17 cellular contexts compared by ENCODE assay signal in the genomic region with DNA sequence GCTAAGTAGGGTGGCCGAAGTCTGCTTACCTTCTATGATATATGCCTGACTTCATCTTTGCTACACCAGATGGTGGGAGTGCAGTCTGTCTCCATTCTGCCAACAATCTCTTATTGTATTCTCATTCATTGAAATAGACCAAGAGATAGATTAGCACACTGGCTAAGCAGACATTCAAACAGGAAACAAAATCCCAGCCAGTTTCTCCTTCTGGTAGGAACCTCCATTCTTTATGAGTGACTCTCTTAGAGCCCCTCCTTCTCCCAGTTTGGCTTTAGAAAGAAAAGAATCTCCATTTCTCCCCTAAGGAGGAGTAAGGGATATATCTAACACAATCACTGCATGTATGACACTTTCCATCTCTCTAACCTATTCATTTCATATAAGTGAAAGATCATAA.
DNase-seq lines count a peak whose midpoint lies in the region; TF ChIP-seq lines count a peak whose summit lies in the region.
"Had no signal": no experiment of that assay in that cellular context is flagged by ENCODE, and none has a peak within 500 bp of the region (broad histone marks: within the 10 kb centered on the region; RNA-seq: fewer than 3 reads in every experiment).

No MANE protein-coding gene starts in this region.

- no peaks in the 10 kb centered on the region for H3K9me3 ChIP-seq in osteoblast (ENCODE audit: low read depth, low read length)
- H3K9me3 ChIP-seq in adrenal gland (replicated peaks in 1 of 3): no peaks in the 10 kb centered on the region
- H3K9me3 ChIP-seq: left lung had no signal

- no peaks in the 10 kb centered on the region for H3K79me2 ChIP-seq in osteoblast (ENCODE audit: insufficient read depth, low read length)

- peaks cover 19% of the 10 kb centered on the region for H3K4me1 ChIP-seq in osteoblast (ENCODE audit: insufficient read depth, low read length)
- no peaks in the 10 kb centered on the region for H3K4me1 ChIP-seq in adrenal gland (replicated peaks in 1 of 2)
- H3K4me1 ChIP-seq: left lung had no signal

- TF ChIP-seq CTCF in astrocyte of the spinal cord (IDR thresholded peaks at IDR 0.05; ENCODE audit: low read depth, low read length): no peak
- no peak for TF ChIP-seq CTCF in osteoblast (IDR thresholded peaks at IDR 0.05; ENCODE audit: extremely low read depth, low read depth, low read length)
- no peak for TF ChIP-seq CTCF in adrenal gland (IDR thresholded peaks at IDR 0.05)

- DNase-seq in activated CD4-positive, alpha-beta memory T cell treated with anti-CD3 and anti-CD28 coated beads for 36 hours: no peak
- DNase-seq in activated CD4-positive, alpha-beta memory T cell treated with anti-CD3 and anti-CD28 coated beads, Interleukin-2, amount 10 ng/mL, durations not matched to agents 7 days and 5 days: no peak
- DNase-seq in M059J (ENCODE audit: low read depth) (peak; percentile 38), astrocyte of the spinal cord (ENCODE audit: low read depth, low spot score) (peak; percentile 38), osteoblast (ENCODE audit: insufficient read length, low spot score, missing footprints) (no peak), adrenal gland (no peak), NCI-H524 (lab: John Stamatoyannopoulos, UW) (no peak), LoVo (ENCODE audit: low spot score) (no peak)
- DNase-seq: activated CD4-positive, alpha-beta T cell treated with anti-CD3 and anti-CD28 coated beads, Interleukin-2, amount 50 U/mL, for 48 hours; activated gamma-delta T cell; effector memory CD8-positive, alpha-beta T cell; Karpas-422; left lung; NCI-H146 had no signal

- H3K4me3 ChIP-seq in astrocyte of the spinal cord (ENCODE audit: low read depth, low read length) (no peak overlapping the region), osteoblast (ENCODE audit: insufficient read depth, low read length) (no peak overlapping the region), adrenal gland (no peak overlapping the region)
- H3K4me3 ChIP-seq: left lung, SK-N-MC had no signal

- peak overlapping the region; percentile 54 for H3K4me2 ChIP-seq in osteoblast (ENCODE audit: insufficient read depth, low read length)

- H3K27ac ChIP-seq in osteoblast (ENCODE audit: low read depth, low read length) (peak overlapping the region; percentile 62), adrenal gland (no peak overlapping the region)
- H3K27ac ChIP-seq: left lung, SK-N-MC had no signal

- H2AFZ ChIP-seq in osteoblast (ENCODE audit: low read length): peak overlapping the region; percentile 64

- H3K27me3 ChIP-seq in osteoblast (ENCODE audit: insufficient read depth, low read length) (no peaks in the 10 kb centered on the region), adrenal gland (no peaks in the 10 kb centered on the region)
- H3K27me3 ChIP-seq: left lung had no signal

- no peaks in the 10 kb centered on the region for H4K20me1 ChIP-seq in osteoblast (ENCODE audit: insufficient read depth, low read length)

- peak overlapping the region; percentile 39 for H3K27ac Mint-ChIP-seq in activated CD4-positive, alpha-beta memory T cell treated with anti-CD3 and anti-CD28 coated beads for 36 hours
- no peak overlapping the region for H3K27ac Mint-ChIP-seq in activated CD4-positive, alpha-beta memory T cell treated with anti-CD3 and anti-CD28 coated beads, Interleukin-2, amount 10 ng/mL, durations not matched to agents 7 days and 5 days
- H3K27ac Mint-ChIP-seq: effector memory CD8-positive, alpha-beta T cell; progenitor cell of endocrine pancreas had no signal

- in situ Hi-C loops in astrocyte of the spinal cord (cut with HindIII; ENCODE audit: low sequenced_read_pairs): no loop called here

- peaks cover 4% of the 10 kb centered on the region for H3K36me3 Mint-ChIP-seq in activated CD4-positive, alpha-beta memory T cell treated with anti-CD3 and anti-CD28 coated beads for 36 hours
- peaks cover 5% of the 10 kb centered on the region for H3K36me3 Mint-ChIP-seq in activated CD4-positive, alpha-beta memory T cell treated with anti-CD3 and anti-CD28 coated beads, Interleukin-2, amount 10 ng/mL, durations not matched to agents 7 days and 5 days (ENCODE audit: low read depth)

- no peaks in the 10 kb centered on the region for H3K27me3 Mint-ChIP-seq in activated CD4-positive, alpha-beta memory T cell treated with anti-CD3 and anti-CD28 coated beads for 36 hours
- no peaks in the 10 kb centered on the region for H3K27me3 Mint-ChIP-seq in activated CD4-positive, alpha-beta memory T cell treated with anti-CD3 and anti-CD28 coated beads, Interleukin-2, amount 10 ng/mL, durations not matched to agents 7 days and 5 days
- H3K27me3 Mint-ChIP-seq: central memory CD8-positive, alpha-beta T cell; effector memory CD8-positive, alpha-beta T cell; progenitor cell of endocrine pancreas had no signal

- H3K36me3 ChIP-seq in osteoblast (ENCODE audit: insufficient read depth, low read length) (no peaks in the 10 kb centered on the region), adrenal gland (replicated peaks in 1 of 2) (no peaks in the 10 kb centered on the region)
- H3K36me3 ChIP-seq: left lung had no signal

- intact Hi-C loops in activated CD4-positive, alpha-beta memory T cell treated with anti-CD3 and anti-CD28 coated beads for 36 hours (cut with micrococcal nuclease): no loop called here
- intact Hi-C loops in adrenal gland (cut with DNase I): no loop called here

- WGBS in adrenal gland, 4 donors: 76 to 100% (median 84%) methylated on average over 1 of the region's 1 CpG

- H3K9me3 Mint-ChIP-seq in activated CD4-positive, alpha-beta memory T cell treated with anti-CD3 and anti-CD28 coated beads for 36 hours: no peaks in the 10 kb centered on the region
- peaks cover 3% of the 10 kb centered on the region for H3K9me3 Mint-ChIP-seq in activated CD4-positive, alpha-beta memory T cell treated with anti-CD3 and anti-CD28 coated beads, Interleukin-2, amount 10 ng/mL, durations not matched to agents 7 days and 5 days
- H3K9me3 Mint-ChIP-seq: central memory CD8-positive, alpha-beta T cell; effector memory CD8-positive, alpha-beta T cell had no signal

- H3K4me3 Mint-ChIP-seq in activated CD4-positive, alpha-beta memory T cell treated with anti-CD3 and anti-CD28 coated beads for 36 hours: no peak overlapping the region
- H3K4me3 Mint-ChIP-seq in activated CD4-positive, alpha-beta memory T cell treated with anti-CD3 and anti-CD28 coated beads, Interleukin-2, amount 10 ng/mL, durations not matched to agents 7 days and 5 days: no peak overlapping the region
- H3K4me3 Mint-ChIP-seq: central memory CD8-positive, alpha-beta T cell; effector memory CD8-positive, alpha-beta T cell had no signal

- CTCF ChIA-PET in activated CD4-positive, alpha-beta memory T cell treated with anti-CD3 and anti-CD28 coated beads for 36 hours (lab: Charles Lee): interaction anchor here (1.5 kb wide), 1 partner anchor 155 kb away, joined by 3 read pairs; no protein-coding TSS in a partner anchor
- CTCF ChIA-PET in activated CD4-positive, alpha-beta memory T cell treated with anti-CD3 and anti-CD28 coated beads, Interleukin-2, amount 10 ng/mL, durations not matched to agents 7 days and 5 days (lab: Charles Lee): no interaction called here

- peaks cover 66% of the 10 kb centered on the region for H3K4me1 Mint-ChIP-seq in activated CD4-positive, alpha-beta memory T cell treated with anti-CD3 and anti-CD28 coated beads for 36 hours (ENCODE audit: low read depth)
- peaks cover 40% of the 10 kb centered on the region for H3K4me1 Mint-ChIP-seq in activated CD4-positive, alpha-beta memory T cell treated with anti-CD3 and anti-CD28 coated beads, Interleukin-2, amount 10 ng/mL, durations not matched to agents 7 days and 5 days

- no peak for TF ChIP-seq POLR2A in adrenal gland (IDR thresholded peaks at IDR 0.05)

- POLR2A ChIA-PET in activated CD4-positive, alpha-beta memory T cell treated with anti-CD3 and anti-CD28 coated beads for 36 hours (lab: Charles Lee): no interaction called here
- POLR2A ChIA-PET in activated CD4-positive, alpha-beta memory T cell treated with anti-CD3 and anti-CD28 coated beads, Interleukin-2, amount 10 ng/mL, durations not matched to agents 7 days and 5 days (lab: Charles Lee): no interaction called here

Comparison
In these comparisons a context has a peak if more than half of its experiments do, and no peak if none do; other contexts are left out.
1. DNase-seq: peak in M059J (single experiment) and astrocyte of the spinal cord (single experiment); none in activated CD4-positive, alpha-beta memory T cell treated with anti-CD3 and anti-CD28 coated beads for 36 hours (single experiment), activated CD4-positive, alpha-beta memory T cell treated with anti-CD3 and anti-CD28 coated beads, Interleukin-2, amount 10 ng/mL, durations not matched to agents 7 days and 5 days (single experiment), osteoblast (single experiment), adrenal gland (0 of 7), NCI-H524 (0 of 2) and LoVo (single experiment).